ENCODE assay signal across 23 cellular contexts in genomic region chr1:25090707-25091422, GRCh38.
A peak's percentile ranks its signal among the peaks of the same experiment; 100 is the strongest.
DNase-seq lines count a peak whose midpoint lies in the region; ATAC-seq and TF ChIP-seq lines count a peak whose summit lies in the region.
"Had no signal": no experiment of that assay in that cellular context is flagged by ENCODE, and none has a peak within 500 bp of the region (broad histone marks: within the 10 kb centered on the region; RNA-seq: fewer than 3 reads in every experiment).

No MANE protein-coding gene starts in this region.

- H3K36me3 Mint-ChIP-seq in effector memory CD8-positive, alpha-beta T cell (ENCODE audit: insufficient read depth), result peaks cover 2% of the 10 kb centered on the region
- H3K36me3 Mint-ChIP-seq: brain had no signal

- H3K4me1 Mint-ChIP-seq in effector memory CD8-positive, alpha-beta T cell (ENCODE audit: low read depth in 2 of 2), result peaks cover 29 to 46% of the 10 kb centered on the region in 2 donors
- H3K4me1 Mint-ChIP-seq: brain had no signal

- no peak overlapping the region for H3K4me2 ChIP-seq in osteoblast (ENCODE audit: insufficient read depth, low read length)

- peaks cover 35% of the 10 kb centered on the region for H3K27me3 ChIP-seq in osteoblast (ENCODE audit: insufficient read depth, low read length)
- H3K27me3 ChIP-seq: colonic mucosa, ovary had no signal

- no peak overlapping the region for H3K4me3 Mint-ChIP-seq in effector memory CD8-positive, alpha-beta T cell
- H3K4me3 Mint-ChIP-seq: brain; stimulated activated naive B cell treated with anti-CD40 and anti-IgM and Interleukin-4, amounts not matched to agents 10 μg/mL and 1 μg/mL and 100 μg/mL, for 72 hours had no signal

- no peaks in the 10 kb centered on the region for H3K36me3 ChIP-seq in osteoblast (ENCODE audit: insufficient read depth, low read length)
- H3K36me3 ChIP-seq: colonic mucosa, ovary, tibial artery had no signal

- H4K20me1 ChIP-seq in osteoblast (ENCODE audit: insufficient read depth, low read length), result no peaks in the 10 kb centered on the region

- TF ChIP-seq CTCF in astrocyte of the spinal cord (IDR thresholded peaks at IDR 0.05; ENCODE audit: low read depth, low read length), result no peak
- no peak for TF ChIP-seq CTCF in osteoblast (IDR thresholded peaks at IDR 0.05; ENCODE audit: extremely low read depth, low read depth, low read length)

- H3K79me2 ChIP-seq in osteoblast (ENCODE audit: insufficient read depth, low read length), result no peaks in the 10 kb centered on the region

- H3K4me3 ChIP-seq in astrocyte of the spinal cord (ENCODE audit: low read depth, low read length), result no peak overlapping the region
- no peak overlapping the region for H3K4me3 ChIP-seq in osteoblast (ENCODE audit: insufficient read depth, low read length)
- H3K4me3 ChIP-seq: colonic mucosa, GM23248, lung, ovary, tibial artery had no signal

- in situ Hi-C loops in astrocyte of the spinal cord (cut with HindIII; ENCODE audit: low sequenced_read_pairs), result no loop called here

- H3K27ac Mint-ChIP-seq in effector memory CD8-positive, alpha-beta T cell, result no peak overlapping the region
- H3K27ac Mint-ChIP-seq: stimulated activated naive B cell treated with anti-CD40 and anti-IgM and Interleukin-4, amounts not matched to agents 10 μg/mL and 1 μg/mL and 100 μg/mL, for 72 hours had no signal

- ATAC-seq in GM18867 (IDR thresholded peaks at IDR 0.05; ENCODE audit: unreplicated experiment), result no peak
- no peak for ATAC-seq in effector memory CD8-positive, alpha-beta T cell (replicated peaks)
- ATAC-seq: sciatic nerve; stimulated activated naive B cell treated with anti-CD40 and anti-IgM and Interleukin-4, amounts not matched to agents 10 μg/mL and 1 μg/mL and 100 μg/mL, for 72 hours had no signal

- no peak overlapping the region for H3K27ac ChIP-seq in osteoblast (ENCODE audit: low read depth, low read length)
- H3K27ac ChIP-seq: colonic mucosa, GM23248, ovary, tibial artery had no signal

- H3K9me3 ChIP-seq in osteoblast (ENCODE audit: low read depth, low read length), result no peaks in the 10 kb centered on the region
- H3K9me3 ChIP-seq: colonic mucosa, ovary, tibial artery had no signal

- DNase-seq in H4 (ENCODE audit: low spot score), result peak; percentile 31
- DNase-seq in M059J (ENCODE audit: low read depth), result peak; percentile 66
- peak; percentile 12 for DNase-seq in astrocyte of the spinal cord (ENCODE audit: low read depth, low spot score)
- DNase-seq in osteoblast (ENCODE audit: insufficient read length, low spot score, missing footprints), result peak; percentile 89
- DNase-seq in DMS 273 treated with DMSO at 0.1 percent for 48 hours (lab: John Stamatoyannopoulos, UW), result no peak
- no peak for DNase-seq in effector memory CD8-positive, alpha-beta T cell
- DNase-seq: activated CD4-positive, alpha-beta T cell treated with anti-CD3 and anti-CD28 coated beads for 48 hours; activated CD8-positive, alpha-beta memory T cell treated with anti-CD3 and anti-CD28 coated beads, Interleukin-2, amount 50 U/mL, for 48 hours; activated gamma-delta T cell treated with Interleukin-2 at 50 U/mL for 16 hours; AML-193; Calu3; colonic mucosa; GM23248; hippocampal formation; NCI-H2081 treated with DMSO at 0.1 percent for 48 hours; ovary; RPMI8226; stimulated activated naive B cell treated with anti-CD40 and anti-IgM and Interleukin-4, amounts not matched to agents 10 μg/mL and 1 μg/mL and 100 μg/mL, for 72 hours; tibial artery had no signal

- H3K27me3 Mint-ChIP-seq in effector memory CD8-positive, alpha-beta T cell, result no peaks in the 10 kb centered on the region

- peaks cover 0 to 2% of the 10 kb centered on the region in 2 donors for H3K9me3 Mint-ChIP-seq in effector memory CD8-positive, alpha-beta T cell

- no peak overlapping the region for H2AFZ ChIP-seq in osteoblast (ENCODE audit: low read length)
- H2AFZ ChIP-seq: GM23248 had no signal

- no peaks in the 10 kb centered on the region for H3K4me1 ChIP-seq in osteoblast (ENCODE audit: insufficient read depth, low read length)
- H3K4me1 ChIP-seq: colonic mucosa, tibial artery had no signal

Comparison
In these comparisons a context has a peak if more than half of its experiments do, and no peak if none do; other contexts are left out.
1. DNase-seq: peak in H4 (single experiment), M059J (single experiment), astrocyte of the spinal cord (single experiment) and osteoblast (single experiment); none in DMS 273 treated with DMSO at 0.1 percent for 48 hours (single experiment) and effector memory CD8-positive, alpha-beta T cell (0 of 3).